2 cellular contexts compared by ENCODE assay signal in genomic region chr3:152330565-152330964, GRCh38.
TF ChIP-seq lines count a peak whose summit lies in the region.

No MANE protein-coding gene starts in this region.

TF ChIP-seq in SK-N-SH, 30 proteins besides CTCF, POLR2A, EP300 and RAD21 (continued from another document):
- TF ChIP-seq ZBTB33 (IDR thresholded peaks at IDR 0.05; ENCODE audit: borderline replicate concordance, low read depth) (no peak), CHD2 (IDR thresholded peaks at IDR 0.05; ENCODE audit: low read length, partially characterized antibody) (no peak), USF2 (IDR thresholded peaks at IDR 0.05; ENCODE audit: borderline replicate concordance, low read depth, low read length) (no peak), TEAD4 (IDR thresholded peaks at IDR 0.05; ENCODE audit: borderline replicate concordance, insufficient read depth) (no peak), GATA2 (CRISPR knock-in tag; IDR thresholded peaks at IDR 0.05) (no peak), GABPA (IDR thresholded peaks at IDR 0.05; ENCODE audit: low read depth) (no peak), SIN3A (IDR thresholded peaks at IDR 0.05; ENCODE audit: borderline replicate concordance, low read depth, low read length) (no peak)
- TF ChIP-seq, protein P1, sequence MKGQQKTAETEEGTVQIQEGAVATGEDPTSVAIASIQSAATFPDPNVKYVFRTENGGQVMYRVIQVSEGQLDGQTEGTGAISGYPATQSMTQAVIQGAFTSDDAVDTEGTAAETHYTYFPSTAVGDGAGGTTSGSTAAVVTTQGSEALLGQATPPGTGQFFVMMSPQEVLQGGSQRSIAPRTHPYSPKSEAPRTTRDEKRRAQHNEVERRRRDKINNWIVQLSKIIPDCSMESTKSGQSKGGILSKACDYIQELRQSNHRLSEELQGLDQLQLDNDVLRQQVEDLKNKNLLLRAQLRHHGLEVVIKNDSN (IDR thresholded peaks at IDR 0.05; ENCODE audit: borderline replicate concordance, low read depth): no peak
- TF ChIP-seq, protein P2, sequence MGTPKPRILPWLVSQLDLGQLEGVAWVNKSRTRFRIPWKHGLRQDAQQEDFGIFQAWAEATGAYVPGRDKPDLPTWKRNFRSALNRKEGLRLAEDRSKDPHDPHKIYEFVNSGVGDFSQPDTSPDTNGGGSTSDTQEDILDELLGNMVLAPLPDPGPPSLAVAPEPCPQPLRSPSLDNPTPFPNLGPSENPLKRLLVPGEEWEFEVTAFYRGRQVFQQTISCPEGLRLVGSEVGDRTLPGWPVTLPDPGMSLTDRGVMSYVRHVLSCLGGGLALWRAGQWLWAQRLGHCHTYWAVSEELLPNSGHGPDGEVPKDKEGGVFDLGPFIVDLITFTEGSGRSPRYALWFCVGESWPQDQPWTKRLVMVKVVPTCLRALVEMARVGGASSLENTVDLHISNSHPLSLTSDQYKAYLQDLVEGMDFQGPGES (IDR thresholded peaks at IDR 0.05; ENCODE audit: low read depth, low read length): no peak

TF ChIP-seq in liver, 16 proteins besides CTCF, POLR2A, EP300 and RAD21 (continued from another document):
- TF ChIP-seq FOXA1 (IDR thresholded peaks at IDR 0.05) (no peak), NR2F2 (IDR thresholded peaks at IDR 0.05) (no peak), TAF1 (conservative IDR thresholded peaks at IDR 0.05) (no peak), ZBTB33 (IDR thresholded peaks at IDR 0.05) (no peak), EGR1 (IDR thresholded peaks at IDR 0.05; ENCODE audit: low read depth in 2 of 2) (no peak), HNF4G (IDR thresholded peaks at IDR 0.05) (no peak), GABPA (IDR thresholded peaks at IDR 0.05 in 1 of 2, conservative IDR thresholded peaks at IDR 0.05 in 1 of 2) (no peak)
